Comparison of ENCODE assay signal across 15 cellular contexts in the genomic region with DNA sequence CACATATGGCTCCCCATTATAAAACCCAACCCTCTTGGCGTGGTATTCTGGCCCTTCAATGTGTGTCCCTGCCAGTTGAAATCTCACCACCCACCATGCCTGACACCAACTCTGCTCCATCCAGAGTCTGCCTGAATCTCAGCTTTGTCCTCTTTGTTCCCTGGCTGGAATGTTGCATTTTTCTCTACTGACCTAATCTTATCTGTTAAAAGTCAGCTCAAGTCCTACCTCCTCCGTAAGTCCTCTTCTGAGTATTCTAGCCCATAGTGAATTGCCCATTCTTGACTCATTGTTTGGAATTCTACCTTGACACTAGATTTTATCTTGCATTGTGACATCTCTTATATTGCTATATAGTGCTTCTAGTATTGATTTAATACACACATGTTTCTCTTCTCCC.
A peak's percentile ranks its signal among the peaks of the same experiment; 100 is the strongest.
DNase-seq lines count a peak whose midpoint lies in the region; ATAC-seq and TF ChIP-seq lines count a peak whose summit lies in the region.
"Had no signal": no experiment of that assay in that cellular context is flagged by ENCODE, and none has a peak within 500 bp of the region (broad histone marks: within the 10 kb centered on the region; RNA-seq: fewer than 3 reads in every experiment).

No MANE protein-coding gene starts in this region.

- H3K79me2 ChIP-seq in SK-N-SH (ENCODE audit: insufficient read depth) = no peaks in the 10 kb centered on the region

- peaks cover 2 to 18% of the 10 kb centered on the region in 2 experiments; a peak in 3 of 4 replicates for H3K4me1 ChIP-seq in SK-N-SH (ENCODE audit: control insufficient read depth in 1 of 2, insufficient read depth in 2 of 2, low read depth in 1 of 2, low read length in 1 of 2)
- H3K4me1 ChIP-seq in endodermal cell (ENCODE audit: control insufficient read depth, insufficient read depth, low read length) = peaks cover 10% of the 10 kb centered on the region

- H3K27ac Mint-ChIP-seq in endodermal cell = no peak overlapping the region
- peak overlapping the region; percentile 97 to 99 (median 98) for H3K27ac Mint-ChIP-seq in nephron
- H3K27ac Mint-ChIP-seq in stimulated activated memory B cell treated with anti-CD40 and anti-IgM and Interleukin-4, amounts not matched to agents 10 μg/mL and 1 μg/mL and 100 μg/mL, for 72 hours = no peak overlapping the region

- WGBS in SK-N-SH (ENCODE audit: low lambda C conversion rate) = 56% methylated on average over 2 of the region's 2 CpGs
- 80% methylated on average over 2 of the region's 2 CpGs; no CpG with 5 or more reads in 1 of the 2 experiments for WGBS in endodermal cell (ENCODE audit: insufficient coverage in 1 of 2, insufficient read length in 1 of 2), 2 experiments

- no peak overlapping the region for H3K9ac ChIP-seq in SK-N-SH
- no peak overlapping the region for H3K9ac ChIP-seq in endodermal cell (ENCODE audit: extremely low read depth, low read length, poor library complexity, severe bottlenecking)

- H3K27me3 Mint-ChIP-seq in endodermal cell (ENCODE audit: insufficient read depth) (no peaks in the 10 kb centered on the region), nephron (ENCODE audit: low read depth) (no peaks in the 10 kb centered on the region)
- H3K27me3 Mint-ChIP-seq in stimulated activated memory B cell treated with anti-CD40 and anti-IgM and Interleukin-4, amounts not matched to agents 10 μg/mL and 1 μg/mL and 100 μg/mL, for 72 hours = peaks cover 17% of the 10 kb centered on the region

- no peak for ATAC-seq in stimulated activated memory B cell treated with anti-CD40 and anti-IgM and Interleukin-4, amounts not matched to agents 10 μg/mL and 1 μg/mL and 100 μg/mL, for 72 hours
- ATAC-seq in HG03378 (IDR thresholded peaks at IDR 0.05; ENCODE audit: unreplicated experiment) (no peak), HG02885 (IDR thresholded peaks at IDR 0.05; ENCODE audit: poor library complexity, unreplicated experiment) (no peak)

- no peak for TF ChIP-seq RAD21 in SK-N-SH (IDR thresholded peaks at IDR 0.05; ENCODE audit: low read length)

- H3K4me3 Mint-ChIP-seq in endodermal cell = no peak overlapping the region
- H3K4me3 Mint-ChIP-seq in nephron = no peak overlapping the region
- no peak overlapping the region for H3K4me3 Mint-ChIP-seq in stimulated activated memory B cell treated with anti-CD40 and anti-IgM and Interleukin-4, amounts not matched to agents 10 μg/mL and 1 μg/mL and 100 μg/mL, for 72 hours

- H3K4me2 ChIP-seq in SK-N-SH = no peak overlapping the region

- H3K36me3 Mint-ChIP-seq in endodermal cell (ENCODE audit: low read depth) (no peaks in the 10 kb centered on the region), nephron (ENCODE audit: low read depth) (no peaks in the 10 kb centered on the region)
- no peaks in the 10 kb centered on the region for H3K36me3 Mint-ChIP-seq in stimulated activated memory B cell treated with anti-CD40 and anti-IgM and Interleukin-4, amounts not matched to agents 10 μg/mL and 1 μg/mL and 100 μg/mL, for 72 hours

- TF ChIP-seq EP300 in SK-N-SH (IDR thresholded peaks at IDR 0.05; ENCODE audit: borderline replicate concordance in 1 of 2, low read depth in 1 of 2, low read length in 1 of 2) = 0 out of 4 replicates have a peak, but pooled peaks of 1 of the 2 experiments have one; percentile 29

- H3K9me3 ChIP-seq in SK-N-SH (no peaks in the 10 kb centered on the region), endodermal cell (ENCODE audit: control insufficient read depth, low read length) (no peaks in the 10 kb centered on the region)

- no peaks in the 10 kb centered on the region for H3K9me2 ChIP-seq in SK-N-SH

- POLR2A ChIA-PET in SK-N-SH (lab: Yijun Ruan, JAX) = no interaction called here

- H3K36me3 ChIP-seq in SK-N-SH (replicated peaks in 1 of 2; ENCODE audit: control insufficient read depth in 1 of 2, insufficient read depth in 2 of 2, low read length in 1 of 2) (no peaks in the 10 kb centered on the region), endodermal cell (ENCODE audit: control insufficient read depth, insufficient read depth, low read length) (no peaks in the 10 kb centered on the region)

- H3K9me3 Mint-ChIP-seq in endodermal cell = peaks cover 6% of the 10 kb centered on the region
- peaks cover 2% of the 10 kb centered on the region for H3K9me3 Mint-ChIP-seq in nephron
- no peaks in the 10 kb centered on the region for H3K9me3 Mint-ChIP-seq in stimulated activated memory B cell treated with anti-CD40 and anti-IgM and Interleukin-4, amounts not matched to agents 10 μg/mL and 1 μg/mL and 100 μg/mL, for 72 hours

- DNase-seq in EL = peak; percentile 76
- no peak for DNase-seq in SK-N-SH
- no peak for DNase-seq in endodermal cell
- DNase-seq in activated gamma-delta T cell treated with Interleukin-2 at 50 U/mL for 16 hours = no peak
- DNase-seq: C1 segment of cervical spinal cord, IMR-90, MV-4-11, NCI-H1417 treated with DMSO at 0.1 percent for 48 hours, NCI-H2029, NCI-H526 had no signal

- H3K4me3 ChIP-seq in SK-N-SH (ENCODE audit: low read depth in 2 of 2, low read length in 1 of 2) (no peak overlapping the region), endodermal cell (ENCODE audit: low read length) (peak overlapping the region; percentile 3)

- H4K20me1 ChIP-seq in SK-N-SH (ENCODE audit: insufficient read depth) = no peaks in the 10 kb centered on the region

- peaks cover 52% of the 10 kb centered on the region for H3K4me1 Mint-ChIP-seq in endodermal cell
- H3K4me1 Mint-ChIP-seq in nephron = peaks cover 68% of the 10 kb centered on the region
- H3K4me1 Mint-ChIP-seq in stimulated activated memory B cell treated with anti-CD40 and anti-IgM and Interleukin-4, amounts not matched to agents 10 μg/mL and 1 μg/mL and 100 μg/mL, for 72 hours = no peaks in the 10 kb centered on the region

- H3K27ac ChIP-seq in SK-N-SH (ENCODE audit: low read depth in 2 of 2, low read length in 1 of 2) = peak overlapping the region in 1 of 2 experiments; percentile 27; a peak in 2 of 4 replicates
- no peak overlapping the region for H3K27ac ChIP-seq in endodermal cell (ENCODE audit: low read depth, low read length)
- H3K27ac ChIP-seq: RWPE1 had no signal

- H3K27me3 ChIP-seq in SK-N-SH (ENCODE audit: insufficient read depth) = no peaks in the 10 kb centered on the region
- H3K27me3 ChIP-seq in endodermal cell (ENCODE audit: control insufficient read depth, insufficient read depth, low read length, poor library complexity, severe bottlenecking) = no peaks in the 10 kb centered on the region

- H3F3A ChIP-seq in SK-N-SH (replicated peaks; ENCODE audit: insufficient read depth) = peaks cover 12% of the 10 kb centered on the region

- no peak overlapping the region for H2AFZ ChIP-seq in SK-N-SH (ENCODE audit: low read depth)

- TF ChIP-seq CTCF in SK-N-SH (IDR thresholded peaks at IDR 0.05) = no peak
- TF ChIP-seq CTCF in endodermal cell (conservative IDR thresholded peaks at IDR 0.05) = no peak
- no peak for TF ChIP-seq CTCF in nephron (IDR thresholded peaks at IDR 0.05; ENCODE audit: unreplicated experiment in 3 of 3)

- CTCF ChIA-PET in SK-N-SH (lab: Yijun Ruan, JAX) = no interaction called here

TF ChIP-seq in SK-N-SH, 30 proteins besides CTCF, POLR2A, EP300 and RAD21 (continues in another document):
- TF ChIP-seq, protein P1, sequence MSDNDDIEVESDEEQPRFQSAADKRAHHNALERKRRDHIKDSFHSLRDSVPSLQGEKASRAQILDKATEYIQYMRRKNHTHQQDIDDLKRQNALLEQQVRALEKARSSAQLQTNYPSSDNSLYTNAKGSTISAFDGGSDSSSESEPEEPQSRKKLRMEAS (IDR thresholded peaks at IDR 0.05; ENCODE audit: low read depth) = 0 out of 2 replicates have a peak, but pooled peaks have one; percentile 13
- TF ChIP-seq GATA2 (CRISPR knock-in tag; IDR thresholded peaks at IDR 0.05) (no peak), RXRA (IDR thresholded peaks at IDR 0.05; ENCODE audit: borderline replicate concordance, low read depth) (no peak), TEAD4 (IDR thresholded peaks at IDR 0.05; ENCODE audit: borderline replicate concordance, insufficient read depth) (no peak), RCOR1 (IDR thresholded peaks at IDR 0.05; ENCODE audit: low read length) (no peak), JUND (IDR thresholded peaks at IDR 0.05) (peak; percentile 65), MXI1 (IDR thresholded peaks at IDR 0.05; ENCODE audit: low read depth, low read length) (no peak), TAF1 (IDR thresholded peaks at IDR 0.05; ENCODE audit: borderline replicate concordance, low read depth, low read length) (no peak), POLR2AphosphoS5 (IDR thresholded peaks at IDR 0.05; ENCODE audit: low read depth, low read length) (no peak), GABPA (IDR thresholded peaks at IDR 0.05; ENCODE audit: low read depth) (no peak), MEF2A (IDR thresholded peaks at IDR 0.05; ENCODE audit: borderline replicate concordance, low read depth) (no peak), SMC3 (IDR thresholded peaks at IDR 0.05; ENCODE audit: low read depth, low read length) (no peak), FOXM1 (IDR thresholded peaks at IDR 0.05; ENCODE audit: low read depth) (no peak), TCF12 (IDR thresholded peaks at IDR 0.05) (peak; percentile 56)
- TF ChIP-seq, protein P2, sequence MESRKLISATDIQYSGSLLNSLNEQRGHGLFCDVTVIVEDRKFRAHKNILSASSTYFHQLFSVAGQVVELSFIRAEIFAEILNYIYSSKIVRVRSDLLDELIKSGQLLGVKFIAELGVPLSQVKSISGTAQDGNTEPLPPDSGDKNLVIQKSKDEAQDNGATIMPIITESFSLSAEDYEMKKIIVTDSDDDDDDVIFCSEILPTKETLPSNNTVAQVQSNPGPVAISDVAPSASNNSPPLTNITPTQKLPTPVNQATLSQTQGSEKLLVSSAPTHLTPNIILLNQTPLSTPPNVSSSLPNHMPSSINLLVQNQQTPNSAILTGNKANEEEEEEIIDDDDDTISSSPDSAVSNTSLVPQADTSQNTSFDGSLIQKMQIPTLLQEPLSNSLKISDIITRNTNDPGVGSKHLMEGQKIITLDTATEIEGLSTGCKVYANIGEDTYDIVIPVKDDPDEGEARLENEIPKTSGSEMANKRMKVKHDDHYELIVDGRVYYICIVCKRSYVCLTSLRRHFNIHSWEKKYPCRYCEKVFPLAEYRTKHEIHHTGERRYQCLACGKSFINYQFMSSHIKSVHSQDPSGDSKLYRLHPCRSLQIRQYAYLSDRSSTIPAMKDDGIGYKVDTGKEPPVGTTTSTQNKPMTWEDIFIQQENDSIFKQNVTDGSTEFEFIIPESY (IDR thresholded peaks at IDR 0.05; ENCODE audit: borderline replicate concordance, low read depth) = no peak
- TF ChIP-seq, protein P3, sequence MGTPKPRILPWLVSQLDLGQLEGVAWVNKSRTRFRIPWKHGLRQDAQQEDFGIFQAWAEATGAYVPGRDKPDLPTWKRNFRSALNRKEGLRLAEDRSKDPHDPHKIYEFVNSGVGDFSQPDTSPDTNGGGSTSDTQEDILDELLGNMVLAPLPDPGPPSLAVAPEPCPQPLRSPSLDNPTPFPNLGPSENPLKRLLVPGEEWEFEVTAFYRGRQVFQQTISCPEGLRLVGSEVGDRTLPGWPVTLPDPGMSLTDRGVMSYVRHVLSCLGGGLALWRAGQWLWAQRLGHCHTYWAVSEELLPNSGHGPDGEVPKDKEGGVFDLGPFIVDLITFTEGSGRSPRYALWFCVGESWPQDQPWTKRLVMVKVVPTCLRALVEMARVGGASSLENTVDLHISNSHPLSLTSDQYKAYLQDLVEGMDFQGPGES (IDR thresholded peaks at IDR 0.05; ENCODE audit: low read depth, low read length) = no peak

Comparison
In these comparisons a context has a peak if more than half of its experiments do, and no peak if none do; other contexts are left out.
1. H3K27ac Mint-ChIP-seq: peak in nephron (3 of 3); none in endodermal cell (single experiment) and stimulated activated memory B cell treated with anti-CD40 and anti-IgM and Interleukin-4, amounts not matched to agents 10 μg/mL and 1 μg/mL and 100 μg/mL, for 72 hours (single experiment).